In the genomic region with DNA sequence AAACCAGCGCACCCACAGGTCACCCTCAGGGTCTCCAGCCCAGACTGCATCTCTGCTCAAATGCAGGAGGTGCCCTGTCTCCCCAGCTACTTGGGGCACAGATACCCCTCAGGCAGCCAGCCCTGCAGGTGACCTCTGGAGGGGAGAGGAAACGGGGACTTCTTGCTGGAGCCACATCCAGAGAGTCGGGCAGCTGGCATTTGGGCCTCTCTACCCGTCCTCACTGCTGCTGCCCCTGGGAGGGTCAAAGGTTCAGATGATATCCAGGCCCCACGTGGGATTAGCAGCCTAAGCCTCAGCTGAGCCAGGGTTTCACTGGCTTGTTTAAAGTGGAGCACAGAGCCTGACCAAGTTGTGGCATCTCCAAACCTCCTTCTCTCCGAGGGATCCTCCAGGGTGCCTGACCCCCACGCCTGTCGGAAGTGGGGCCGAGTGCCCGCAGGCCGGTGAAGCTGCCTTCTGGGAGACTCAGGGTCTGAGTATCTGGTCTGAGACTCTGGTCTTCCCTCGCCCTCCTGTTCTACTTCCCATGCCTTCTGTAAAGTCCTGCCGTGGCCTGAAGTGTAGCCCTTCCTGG, we compare ENCODE assay signal across 8 cellular contexts. TPM values are rescaled to one million over a fixed set of nuclear protein-coding genes. Genes with fewer than 3 reads are reported as not detected.
A peak's percentile ranks its signal among the peaks of the same experiment; 100 is the strongest.
DNase-seq lines count a peak whose midpoint lies in the region; ATAC-seq and TF ChIP-seq lines count a peak whose summit lies in the region.

No MANE protein-coding gene starts in this region.

- peak overlapping the region; percentile 99 for H3K27ac Mint-ChIP-seq in CD4-positive, CD25-positive, alpha-beta regulatory T cell

- peaks cover 10 to 70% (median 46%) of the 10 kb centered on the region in 4 donors for H3K4me1 Mint-ChIP-seq in CD4-positive, CD25-positive, alpha-beta regulatory T cell

- no peak for DNase-seq in CD4-positive, CD25-positive, alpha-beta regulatory T cell
- DNase-seq in NB4 (ENCODE audit: low read depth), result no peak
- no peak for DNase-seq in neuronal stem cell (ENCODE audit: low spot score)
- no peak for DNase-seq in effector CD4-positive, alpha-beta T cell
- DNase-seq in HAP-1 (ENCODE audit: low spot score in 2 of 2), result no peak
- DNase-seq in NCI-H2029 (lab: John Stamatoyannopoulos, UW), result no peak

- TF ChIP-seq POLR2A in NB4 (IDR thresholded peaks at IDR 0.05; ENCODE audit: extremely low read depth, insufficient read length), result no peak

- no peak overlapping the region for H2BK12ac ChIP-seq in neuronal stem cell (ENCODE audit: low read length)

- H2BK120ac ChIP-seq in neuronal stem cell (ENCODE audit: low read depth, low read length), result peak overlapping the region; percentile 82

- in situ Hi-C loops in HAP-1 (cut with MboI; ENCODE audit: low sequenced_read_pairs), result no loop called here

- H2BK15ac ChIP-seq in neuronal stem cell (ENCODE audit: low read length), result no peak overlapping the region

- no peak for TF ChIP-seq CTCF in NB4 (IDR thresholded peaks at IDR 0.05; ENCODE audit: low read depth, low read length)

- no peaks in the 10 kb centered on the region for H3K9me3 ChIP-seq in CD4-positive, CD25-positive, alpha-beta regulatory T cell (ENCODE audit: control insufficient read depth in 2 of 2, low read length in 2 of 2)
- H3K9me3 ChIP-seq in ectodermal cell (ENCODE audit: control insufficient read depth, low read length), result no peaks in the 10 kb centered on the region
- no peaks in the 10 kb centered on the region for H3K9me3 ChIP-seq in neuronal stem cell (replicated peaks in 1 of 2; ENCODE audit: control insufficient read depth in 2 of 2, insufficient read depth in 1 of 2, low read depth in 1 of 2, low read length in 2 of 2)
- no peaks in the 10 kb centered on the region for H3K9me3 ChIP-seq in HAP-1

- no peaks in the 10 kb centered on the region for H3K27me3 ChIP-seq in CD4-positive, CD25-positive, alpha-beta regulatory T cell (ENCODE audit: control insufficient read depth, insufficient read depth, low read length)
- H3K27me3 ChIP-seq in ectodermal cell (ENCODE audit: control insufficient read depth, insufficient read depth, low read length, poor library complexity, severe bottlenecking), result peaks cover 26% of the 10 kb centered on the region
- peaks cover 0 to 13% (median 0%) of the 10 kb centered on the region in 3 experiments for H3K27me3 ChIP-seq in neuronal stem cell (ENCODE audit: control insufficient read depth in 3 of 3, insufficient read depth in 3 of 3, low read depth in 1 of 3, low read length in 3 of 3)
- no peaks in the 10 kb centered on the region for H3K27me3 ChIP-seq in HAP-1 (ENCODE audit: low read depth)

- peak overlapping the region; percentile 96 for H3K18ac ChIP-seq in neuronal stem cell (ENCODE audit: low read length)

- H3K4me2 ChIP-seq in neuronal stem cell (ENCODE audit: insufficient read depth, low read length, poor library complexity, severe bottlenecking), result no peak overlapping the region

- H3K4ac ChIP-seq in neuronal stem cell (ENCODE audit: low read length), result no peak overlapping the region

- H3K9ac ChIP-seq in neuronal stem cell (ENCODE audit: low read depth, low read length, poor library complexity), result peak overlapping the region; percentile 73

- no peak overlapping the region for H4K8ac ChIP-seq in neuronal stem cell (ENCODE audit: low read depth, low read length)

- H3K79me1 ChIP-seq in neuronal stem cell (ENCODE audit: low read depth, low read length), result peaks cover 2% of the 10 kb centered on the region

- no peak overlapping the region for H4K91ac ChIP-seq in neuronal stem cell (ENCODE audit: low read depth, low read length, poor library complexity)

- ATAC-seq in CD4-positive, CD25-positive, alpha-beta regulatory T cell (ENCODE audit: low read depth in 2 of 2), result no peak
- no peak for ATAC-seq in GM19328 (IDR thresholded peaks at IDR 0.05; ENCODE audit: unreplicated experiment)

- H3K23ac ChIP-seq in neuronal stem cell (ENCODE audit: low read depth, low read length, poor library complexity), result no peak overlapping the region

- no peak overlapping the region for H2AFZ ChIP-seq in neuronal stem cell (ENCODE audit: low read length)

- H3K4me3 Mint-ChIP-seq in CD4-positive, CD25-positive, alpha-beta regulatory T cell, result peak overlapping the region; percentile 97 to 100 (median 99)

- H2BK5ac ChIP-seq in neuronal stem cell (ENCODE audit: low read length), result no peak overlapping the region

- WGBS in ectodermal cell, 2 experiments, result 69 to 74% methylated on average over 13 of the region's 13 CpGs
- no CpG with 5 or more reads among the region's 13 CpGs for WGBS in neuronal stem cell (ENCODE audit: extremely low coverage in 2 of 2, insufficient read length in 2 of 2, insufficient replicate concordance in 1 of 2), 2 donors

- H3K9me3 Mint-ChIP-seq in CD4-positive, CD25-positive, alpha-beta regulatory T cell, result peaks cover 0 to 8% (median 0%) of the 10 kb centered on the region in 7 donors

- H3K14ac ChIP-seq in neuronal stem cell (ENCODE audit: low read length), result peak overlapping the region; percentile 67

- H3K27ac ChIP-seq in CD4-positive, CD25-positive, alpha-beta regulatory T cell (ENCODE audit: insufficient read depth, low read length, poor library complexity, severe bottlenecking), result peak overlapping the region; percentile 88
- H3K27ac ChIP-seq in ectodermal cell (ENCODE audit: insufficient read depth, low read depth, low read length, poor library complexity, severe bottlenecking) (no peak overlapping the region), neuronal stem cell (replicated peaks; ENCODE audit: low read length) (no peak overlapping the region)

- H3K36me3 ChIP-seq in CD4-positive, CD25-positive, alpha-beta regulatory T cell (ENCODE audit: control insufficient read depth, insufficient read depth, low read length), result peaks cover 15% of the 10 kb centered on the region
- no peaks in the 10 kb centered on the region for H3K36me3 ChIP-seq in ectodermal cell (ENCODE audit: control insufficient read depth, insufficient read depth, low read length)
- H3K36me3 ChIP-seq in neuronal stem cell (replicated peaks in 1 of 2; ENCODE audit: control insufficient read depth in 2 of 2, insufficient read depth in 2 of 2, low read length in 2 of 2), result no peaks in the 10 kb centered on the region
- no peaks in the 10 kb centered on the region for H3K36me3 ChIP-seq in HAP-1 (replicated peaks)

- peaks cover 59% of the 10 kb centered on the region for H3K4me1 ChIP-seq in CD4-positive, CD25-positive, alpha-beta regulatory T cell (ENCODE audit: control insufficient read depth, insufficient read depth, low read length, poor library complexity, severe bottlenecking)
- H3K4me1 ChIP-seq in ectodermal cell (ENCODE audit: control insufficient read depth, insufficient read depth, low read length), result peaks cover 45% of the 10 kb centered on the region
- H3K4me1 ChIP-seq in neuronal stem cell (ENCODE audit: control insufficient read depth in 2 of 2, insufficient read depth in 1 of 2, low read depth in 1 of 2, low read length in 2 of 2), result peaks cover 39 to 43% of the 10 kb centered on the region in 2 donors
- peaks cover 3% of the 10 kb centered on the region; the same call in 1 of the 2 replicates for H3K4me1 ChIP-seq in HAP-1

- H3K27me3 Mint-ChIP-seq in CD4-positive, CD25-positive, alpha-beta regulatory T cell, result no peaks in the 10 kb centered on the region

- peak overlapping the region; percentile 85 for H2AK5ac ChIP-seq in neuronal stem cell (ENCODE audit: low read depth, low read length)

- peak overlapping the region; percentile 97 for H3K4me3 ChIP-seq in CD4-positive, CD25-positive, alpha-beta regulatory T cell (ENCODE audit: low read depth, low read length)
- peak overlapping the region; percentile 85 for H3K4me3 ChIP-seq in NB4 (ENCODE audit: low read depth, low read length)
- H3K4me3 ChIP-seq in ectodermal cell (ENCODE audit: insufficient read depth, low read depth, low read length), result peak overlapping the region; percentile 61
- H3K4me3 ChIP-seq in neuronal stem cell (ENCODE audit: low read length in 2 of 2), result peak overlapping the region in 1 of 2 donors; percentile 95
- H3K4me3 ChIP-seq in HAP-1, result no peak overlapping the region

- H3K36me3 Mint-ChIP-seq in CD4-positive, CD25-positive, alpha-beta regulatory T cell, result peaks cover 38% of the 10 kb centered on the region

RNA-seq across cellular contexts. Expression of a gene that starts 2.2 kb away (rescaled TPM):
- 265 TPM for total RNA-seq in CD4-positive, CD25-positive, alpha-beta regulatory T cell
- polyA plus RNA-seq in CD4-positive, CD25-positive, alpha-beta regulatory T cell, result 100 to 1,000 TPM in 1 of 4 donors, 10 to 100 TPM in 3; 93.8 to 116 (median 99.6) TPM
- polyA plus RNA-seq in ectodermal cell (2013, experiment 1 of 4), result 10.6 TPM
- polyA plus RNA-seq in ectodermal cell (2013, experiment 2 of 4), result 11.1 TPM
- polyA plus RNA-seq in ectodermal cell (2013, experiment 3 of 4), result 11.0 TPM
- polyA plus RNA-seq in ectodermal cell (2013, experiment 4 of 4), result 11.8 TPM
- polyA plus RNA-seq in neuronal stem cell (2013, experiment 1 of 2), result 9.5 TPM
- polyA plus RNA-seq in neuronal stem cell (2013, experiment 2 of 2), result 8.9 TPM

RNA-seq across cellular contexts. Expression of a gene that starts 48.8 kb away (rescaled TPM):
- total RNA-seq in CD4-positive, CD25-positive, alpha-beta regulatory T cell, result not detected
- under 1 TPM in 2 of 4 donors, not detected in 2; 0.22 to 0.86 TPM for polyA plus RNA-seq in CD4-positive, CD25-positive, alpha-beta regulatory T cell
- polyA plus RNA-seq in ectodermal cell (2013, experiment 1 of 4), result not detected
- not detected for polyA plus RNA-seq in ectodermal cell (2013, experiment 2 of 4)
- not detected for polyA plus RNA-seq in ectodermal cell (2013, experiment 3 of 4)
- not detected for polyA plus RNA-seq in ectodermal cell (2013, experiment 4 of 4)
- 0.22 TPM for polyA plus RNA-seq in neuronal stem cell (2013, experiment 1 of 2)
- 0.11 TPM for polyA plus RNA-seq in neuronal stem cell (2013, experiment 2 of 2)
